In the genomic region with DNA sequence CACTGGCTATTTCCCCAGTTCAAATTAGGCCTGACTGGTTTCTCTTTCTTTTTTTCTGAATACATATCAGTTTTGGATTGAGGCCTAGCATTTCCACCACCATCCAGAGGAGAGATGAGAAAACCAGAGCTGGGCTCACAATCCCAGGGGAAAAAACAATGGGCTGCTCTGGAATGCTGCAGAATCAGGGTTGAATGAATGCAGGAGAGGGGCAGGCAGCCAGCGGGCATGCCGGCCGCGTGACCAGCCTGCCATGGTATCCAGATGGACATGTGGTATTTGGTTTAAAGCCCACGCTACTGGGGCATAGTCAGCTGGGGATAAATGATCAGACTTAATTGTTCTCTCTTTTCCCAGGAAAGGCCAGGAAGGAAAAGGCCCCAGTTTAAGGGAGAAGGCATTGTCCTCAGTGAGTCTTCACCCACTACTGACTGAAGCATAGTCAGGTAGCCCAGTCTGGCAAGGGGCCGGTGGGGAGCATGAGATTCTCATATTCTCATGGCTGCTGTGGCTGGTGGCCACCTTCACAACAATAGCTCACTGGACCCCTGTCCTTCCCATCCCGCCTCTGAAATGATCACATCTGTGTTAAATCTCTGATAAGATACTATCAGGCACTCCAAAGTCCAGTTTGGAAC, we compare ENCODE assay signal across 14 cellular contexts. TPM values are rescaled to one million over a fixed set of nuclear protein-coding genes. Genes with fewer than 3 reads are reported as not detected.
DNase-seq lines count a peak whose midpoint lies in the region; ATAC-seq and TF ChIP-seq lines count a peak whose summit lies in the region.
"Had no signal": no experiment of that assay in that cellular context is flagged by ENCODE, and none has a peak within 500 bp of the region (broad histone marks: within the 10 kb centered on the region; RNA-seq: fewer than 3 reads in every experiment).

No MANE protein-coding gene starts in this region.

- peaks cover 0 to 39% of the 10 kb centered on the region in 2 donors for H3K4me1 ChIP-seq in naive thymus-derived CD4-positive, alpha-beta T cell (ENCODE audit: control insufficient read depth in 2 of 2, insufficient read depth in 2 of 2, low read length in 2 of 2)

- H3K27me3 Mint-ChIP-seq in activated CD4-positive, alpha-beta T cell treated with anti-CD3 and anti-CD28 coated beads for 36 hours = no peaks in the 10 kb centered on the region
- H3K27me3 Mint-ChIP-seq in naive thymus-derived CD4-positive, alpha-beta T cell = peaks cover 0 to 6% (median 0%) of the 10 kb centered on the region in 5 donors

- no peaks in the 10 kb centered on the region for H3K36me3 Mint-ChIP-seq in activated CD4-positive, alpha-beta T cell treated with anti-CD3 and anti-CD28 coated beads for 36 hours (ENCODE audit: low read depth)
- peaks cover 0 to 5% (median 0%) of the 10 kb centered on the region in 5 donors for H3K36me3 Mint-ChIP-seq in naive thymus-derived CD4-positive, alpha-beta T cell

- no peak overlapping the region for H3K4me3 ChIP-seq in astrocyte of the cerebellum (ENCODE audit: low read depth, low read length)
- no peak overlapping the region for H3K4me3 ChIP-seq in naive thymus-derived CD4-positive, alpha-beta T cell (ENCODE audit: low read length)
- H3K4me3 ChIP-seq: A549, left lung had no signal

- H3K4me1 Mint-ChIP-seq in activated CD4-positive, alpha-beta T cell treated with anti-CD3 and anti-CD28 coated beads for 36 hours = peaks cover 29% of the 10 kb centered on the region
- H3K4me1 Mint-ChIP-seq in naive thymus-derived CD4-positive, alpha-beta T cell = peaks cover 24 to 56% (median 52%) of the 10 kb centered on the region in 7 donors

- peak overlapping the region; percentile 89 for H3K27ac Mint-ChIP-seq in activated CD4-positive, alpha-beta T cell treated with anti-CD3 and anti-CD28 coated beads for 36 hours
- peak overlapping the region; percentile 91 to 100 (median 97) for H3K27ac Mint-ChIP-seq in naive thymus-derived CD4-positive, alpha-beta T cell

- in situ Hi-C loops in astrocyte of the cerebellum (cut with HindIII; ENCODE audit: low sequenced_read_pairs) = no loop called here

- no peaks in the 10 kb centered on the region for H3K36me3 ChIP-seq in naive thymus-derived CD4-positive, alpha-beta T cell (ENCODE audit: control insufficient read depth in 2 of 3, insufficient read depth in 3 of 3, low read length in 3 of 3)
- H3K36me3 ChIP-seq: left lung had no signal

- no peak overlapping the region for H3K4me3 Mint-ChIP-seq in activated CD4-positive, alpha-beta T cell treated with anti-CD3 and anti-CD28 coated beads for 36 hours
- peak overlapping the region; percentile 57 to 77 (median 70) for H3K4me3 Mint-ChIP-seq in naive thymus-derived CD4-positive, alpha-beta T cell

- H3K27me3 ChIP-seq in naive thymus-derived CD4-positive, alpha-beta T cell (ENCODE audit: control insufficient read depth in 2 of 2, insufficient read depth in 2 of 2, low read length in 2 of 2) = no peaks in the 10 kb centered on the region
- H3K27me3 ChIP-seq: left lung had no signal

- intact Hi-C loops in activated CD4-positive, alpha-beta T cell treated with anti-CD3 and anti-CD28 coated beads for 36 hours (cut with DNase I, micrococcal nuclease) = no loop called here
- intact Hi-C loops in naive thymus-derived CD4-positive, alpha-beta T cell (cut with micrococcal nuclease) = no loop called here

- H3K9me3 ChIP-seq in naive thymus-derived CD4-positive, alpha-beta T cell (ENCODE audit: control insufficient read depth in 2 of 3, low read length in 3 of 3) = no peaks in the 10 kb centered on the region
- H3K9me3 ChIP-seq: A549, left lung had no signal

- ATAC-seq in activated CD4-positive, alpha-beta T cell treated with anti-CD3 and anti-CD28 coated beads for 36 hours = no peak
- ATAC-seq in naive thymus-derived CD4-positive, alpha-beta T cell = no peak

- POLR2A ChIA-PET in activated CD4-positive, alpha-beta T cell treated with anti-CD3 and anti-CD28 coated beads for 36 hours (lab: Charles Lee) = no interaction called here
- POLR2A ChIA-PET in naive thymus-derived CD4-positive, alpha-beta T cell (lab: Charles Lee) = interaction anchor here (0.7 to 2.1 kb wide), 6 partner anchors 21 to 96 kb away, joined by 3 to 7 read pairs (median 4); partner anchors contain the start of gene LRRC37B

- TF ChIP-seq CTCF in astrocyte of the cerebellum (IDR thresholded peaks at IDR 0.05; ENCODE audit: low read depth, low read length, missing control alignments) = no peak

- no peaks in the 10 kb centered on the region for H3K9me3 Mint-ChIP-seq in activated CD4-positive, alpha-beta T cell treated with anti-CD3 and anti-CD28 coated beads for 36 hours (ENCODE audit: low read depth)
- peaks cover 0 to 4% (median 0%) of the 10 kb centered on the region in 11 donors for H3K9me3 Mint-ChIP-seq in naive thymus-derived CD4-positive, alpha-beta T cell

- H3K27ac ChIP-seq in naive thymus-derived CD4-positive, alpha-beta T cell (ENCODE audit: low read depth, low read length) = peak overlapping the region; percentile 67
- H3K27ac ChIP-seq: A549 had no signal

- CTCF ChIA-PET in activated CD4-positive, alpha-beta T cell treated with anti-CD3 and anti-CD28 coated beads for 36 hours (lab: Charles Lee) = interaction anchor here (0.6 to 1.3 kb wide), 5 partner anchors 33 to 614 kb away, joined by 3 to 4 read pairs (median 4); partner anchors contain the start of gene RHOT1
- CTCF ChIA-PET in naive thymus-derived CD4-positive, alpha-beta T cell (lab: Charles Lee) = interaction anchor here (0.7 to 1.6 kb wide), 3 partner anchors 32 to 261 kb away, joined by 3 to 5 read pairs (median 4); no protein-coding TSS in a partner anchor

- DNase-seq in activated CD4-positive, alpha-beta T cell treated with anti-CD3 and anti-CD28 coated beads for 36 hours = no peak
- DNase-seq in activated CD4-positive, alpha-beta T cell treated with anti-CD3 and anti-CD28 coated beads, Interleukin-2, amount 50 U/mL, for 1 hour = no peak
- peak; percentile 37 for DNase-seq in Daoy (ENCODE audit: low read depth)
- DNase-seq in astrocyte of the cerebellum (ENCODE audit: low read depth) = peak; percentile 33
- DNase-seq in naive thymus-derived CD4-positive, alpha-beta T cell = no peak
- no peak for DNase-seq in effector CD4-positive, alpha-beta T cell
- no peak for DNase-seq in NCI-H146 treated with DMSO at 0.1 percent for 48 hours (lab: John Stamatoyannopoulos, UW; ENCODE audit: unreplicated experiment)
- no peak for DNase-seq in OCI-M2 (lab: John Stamatoyannopoulos, UW; ENCODE audit: unreplicated experiment)
- DNase-seq: DMS79; left lung; NCI-H1436; NCI-H526; stimulated activated CD4-positive, alpha-beta T cell treated with anti-CD3 and anti-CD28 coated beads, Interleukin-12 subunit alpha, Interleukin-12 subunit beta, amount 100 ng/mL, for 4 hours had no signal

RNA-seq across cellular contexts. Expression of gene RHOT1, which starts 38.7 kb away (rescaled TPM):
- 10 to 100 TPM; 23.3 to 34.1 TPM for total RNA-seq in activated CD4-positive, alpha-beta T cell treated with anti-CD3 and anti-CD28 coated beads for 36 hours
- total RNA-seq in Daoy (2014; rRNA removed; shearing (Covaris generic)) = 40.5 and 49.9 TPM in 2 replicates
- total RNA-seq in naive thymus-derived CD4-positive, alpha-beta T cell = 10 to 100 TPM; 24.3 to 31.7 (median 29.3) TPM
- 10 to 100 TPM; 28.5 to 29.6 TPM for polyA plus RNA-seq in naive thymus-derived CD4-positive, alpha-beta T cell

Comparison
In these comparisons a context has a peak if more than half of its experiments do, and no peak if none do; other contexts are left out.
1. DNase-seq: peak in Daoy (single experiment) and astrocyte of the cerebellum (single experiment); none in activated CD4-positive, alpha-beta T cell treated with anti-CD3 and anti-CD28 coated beads for 36 hours (single experiment), activated CD4-positive, alpha-beta T cell treated with anti-CD3 and anti-CD28 coated beads, Interleukin-2, amount 50 U/mL, for 1 hour (single experiment), naive thymus-derived CD4-positive, alpha-beta T cell (0 of 9), effector CD4-positive, alpha-beta T cell (single experiment), NCI-H146 treated with DMSO at 0.1 percent for 48 hours (single experiment) and OCI-M2 (single experiment).